1 cellular context compared by ENCODE assay signal in genomic region chr13:110455444-110455843, GRCh38.
TF ChIP-seq lines count a peak whose summit lies in the region.

No MANE protein-coding gene starts in this region.

TF ChIP-seq in GM12878, 131 proteins besides CTCF, POLR2A, EP300 and RAD21:
- TF ChIP-seq CEBPZ (IDR thresholded peaks at IDR 0.05; ENCODE audit: low read depth, low read length) = no peak
- TF ChIP-seq BCL3 (IDR thresholded peaks at IDR 0.05; ENCODE audit: borderline replicate concordance, insufficient read depth, low read depth, low read length, poor library complexity, severe bottlenecking) = peak; percentile 96
- TF ChIP-seq HDGF (IDR thresholded peaks at IDR 0.05) = no peak
- TF ChIP-seq SPI1 (IDR thresholded peaks at IDR 0.05; ENCODE audit: borderline replicate concordance, insufficient read depth, low read depth, low read length) = no peak
- TF ChIP-seq GABPA (IDR thresholded peaks at IDR 0.05; ENCODE audit: low read depth) = no peak
- TF ChIP-seq FOS (IDR thresholded peaks at IDR 0.05; ENCODE audit: borderline replicate concordance, extremely low read depth, insufficient read length) = no peak
- no peak for TF ChIP-seq ZNF207 (IDR thresholded peaks at IDR 0.05; ENCODE audit: borderline replicate concordance)
- peak; percentile 46 for TF ChIP-seq PBX3 (IDR thresholded peaks at IDR 0.05; ENCODE audit: insufficient replicate concordance, low read depth, low read length)
